Comparison of ENCODE assay signal across 29 cellular contexts in the genomic region with DNA sequence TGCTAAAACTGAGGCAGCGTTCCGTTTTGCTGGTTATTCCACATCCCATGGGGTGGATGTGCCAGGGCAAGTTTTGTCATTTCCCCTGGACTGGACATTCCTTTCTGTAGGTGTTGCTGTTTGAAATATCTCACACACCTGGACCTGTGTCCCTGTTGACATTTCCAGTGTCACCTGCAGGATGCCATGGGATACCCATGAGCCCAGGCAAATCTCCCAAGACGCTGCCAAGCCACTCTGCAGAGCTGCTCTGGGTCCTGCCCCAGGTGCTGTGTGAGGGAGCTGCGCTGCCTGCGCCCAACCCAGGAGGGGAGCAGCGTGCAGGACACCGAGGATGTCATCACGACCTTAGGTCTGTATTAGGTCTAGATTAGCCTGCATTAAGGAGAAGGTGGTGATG.
"Had no signal": no experiment of that assay in that cellular context is flagged by ENCODE, and none has a peak within 500 bp of the region (broad histone marks: within the 10 kb centered on the region; RNA-seq: fewer than 3 reads in every experiment).

No MANE protein-coding gene starts in this region.

- H3K9me3 ChIP-seq: adrenal gland had no signal

- H3K27me3 ChIP-seq: adrenal gland had no signal

- H3K4me3 ChIP-seq: adrenal gland had no signal

- ATAC-seq: activated CD4-positive, alpha-beta T cell treated with anti-CD3 and anti-CD28 coated beads for 36 hours; activated CD8-positive, alpha-beta memory T cell treated with anti-CD3 and anti-CD28 coated beads, Interleukin-2, amount 10 ng/mL, durations not matched to agents 7 days and 5 days; activated CD8-positive, alpha-beta T cell treated with anti-CD3 and anti-CD28 coated beads, Interleukin-2, amount 10 ng/mL, durations not matched to agents 7 days and 5 days; activated naive CD8-positive, alpha-beta T cell treated with anti-CD3 and anti-CD28 coated beads, Interleukin-2, amount 50 U/mL, for 24 hours; effector memory CD8-positive, alpha-beta T cell; esophagus mucosa; T-helper 17 cell had no signal

- DNase-seq: activated CD4-positive, alpha-beta memory T cell treated with anti-CD3 and anti-CD28 coated beads for 36 hours; activated CD4-positive, alpha-beta T cell treated with anti-CD3 and anti-CD28 coated beads for 36 hours; activated CD4-positive, alpha-beta T cell treated with anti-CD3 and anti-CD28 coated beads, Interleukin-2, amount 10 ng/mL, durations not matched to agents 24 days and 14 days; activated CD4-positive, CD25-positive, alpha-beta regulatory T cell; activated CD4-positive, CD25-positive, alpha-beta regulatory T cell treated with anti-CD3 and anti-CD28 coated beads, Interleukin-2, amount 50 U/mL, for 72 hours; activated CD8-positive, alpha-beta memory T cell treated with anti-CD3 and anti-CD28 coated beads, Interleukin-2, amount 10 ng/mL, durations not matched to agents 7 days and 5 days; activated CD8-positive, alpha-beta memory T cell treated with anti-CD3 and anti-CD28 coated beads, Interleukin-2, amount 50 U/mL, for 4 hours; activated CD8-positive, alpha-beta T cell treated with anti-CD3 and anti-CD28 coated beads, Interleukin-2, amount 10 ng/mL, durations not matched to agents 7 days and 5 days; activated effector memory CD4-positive, alpha-beta T cell treated with anti-CD3 and anti-CD28 coated beads, Interleukin-2, amount 50 U/mL, for 16 hours; activated naive CD4-positive, alpha-beta T cell treated with anti-CD3 and anti-CD28 coated beads for 36 hours; activated naive CD8-positive, alpha-beta T cell treated with anti-CD3 and anti-CD28 coated beads for 36 hours; activated naive CD8-positive, alpha-beta T cell treated with anti-CD3 and anti-CD28 coated beads, Interleukin-2, amount 50 U/mL, for 24 hours; activated T-cell treated with anti-CD3 and anti-CD28 coated beads, Interleukin-2, amount 50 U/mL, for 1 hour; activated T-cell treated with anti-CD3 and anti-CD28 coated beads, Interleukin-2, amount 50 U/mL, for 48 hours; adrenal gland; amygdala; aorta; caudate nucleus; cortex of kidney; dermis blood vessel endothelial cell; effector CD4-positive, alpha-beta T cell; effector memory CD8-positive, alpha-beta T cell; foreskin fibroblast; T-helper 1 cell; T-helper 17 cell; T1000 had no signal

- H3K27ac ChIP-seq: adrenal gland had no signal

- H3K36me3 ChIP-seq: adrenal gland had no signal

- FAIRE-seq: colon, frontal cortex had no signal
